ENCODE assay signal across 1 cellular context in genomic region chr19:57583521-57584416, GRCh38.
TF ChIP-seq lines count a peak whose summit lies in the region.

Gene ZIK1 (plus strand): TSS chr19:57584145. CDS start chr19:57584357, 212 bp downstream.

TF ChIP-seq in WTC11, 78 proteins besides CTCF, POLR2A, EP300 and RAD21 (continued from another document):
- TF ChIP-seq ATF6 (CRISPR knock-in tag; IDR thresholded peaks at IDR 0.05), result no peak
- no peak for TF ChIP-seq GTF2I (CRISPR knock-in tag; conservative IDR thresholded peaks at IDR 0.05)
TF ChIP-seq in WTC11: peak in this region for 51.
